In genomic region chr6:64665137-64665536, GRCh38 we compare ENCODE assay signal across 6 cellular contexts.
"Had no signal": no experiment of that assay in that cellular context is flagged by ENCODE, and none has a peak within 500 bp of the region (broad histone marks: within the 10 kb centered on the region; RNA-seq: fewer than 3 reads in every experiment).

No MANE protein-coding gene starts in this region.

- DNase-seq: IMR-90, KBM-7, KG1 had no signal

- H3K4me3 ChIP-seq: K562 had no signal

- ATAC-seq: HepG2, K562 had no signal

- H3K27ac ChIP-seq: HL-60 had no signal
